ENCODE assay signal across 8 cellular contexts in genomic region chr6:107489636-107490567, GRCh38. TPM values are rescaled to one million over a fixed set of nuclear protein-coding genes. Genes with fewer than 3 reads are reported as not detected.
A peak's percentile ranks its signal among the peaks of the same experiment; 100 is the strongest.
DNase-seq lines count a peak whose midpoint lies in the region; ATAC-seq, FAIRE-seq and TF ChIP-seq lines count a peak whose summit lies in the region.

Gene SOBP (plus strand): TSS chr6:107490117. CDS start chr6:107490617, 500 bp downstream.

- peaks cover 0 to 38% (median 12%) of the 10 kb centered on the region in 4 donors for H3K4me1 ChIP-seq in Peyer's patch
- H3K4me1 ChIP-seq in cardiac muscle cell (ENCODE audit: low read depth), result peaks cover 22% of the 10 kb centered on the region

- H3K36me3 ChIP-seq in Peyer's patch, result no peaks in the 10 kb centered on the region
- no peaks in the 10 kb centered on the region for H3K36me3 ChIP-seq in cardiac muscle cell

- TF ChIP-seq POLR2A in Peyer's patch (IDR thresholded peaks at IDR 0.05) (no peak), H54 (IDR thresholded peaks at IDR 0.05; ENCODE audit: low read depth, low read length) (no peak)

- H3K9me3 Mint-ChIP-seq in activated naive CD4-positive, alpha-beta T cell treated with anti-CD3 and anti-CD28 coated beads, Interleukin-2, amount 50 U/mL, for 72 hours, result no peaks in the 10 kb centered on the region

- H3K27ac ChIP-seq in Peyer's patch (peak within 1 kb of the TSS; percentile 33 to 85 (median 71)), cardiac muscle cell (peak within 1 kb of the TSS; percentile 71)

- H3K9me3 ChIP-seq in Peyer's patch (no peaks in the 10 kb centered on the region), cardiac muscle cell (ENCODE audit: low read depth) (no peaks in the 10 kb centered on the region)

- H3K4me3 ChIP-seq in GM12865 (ENCODE audit: low read depth, low read length), result peak within 1 kb of the TSS; percentile 65
- peak within 1 kb of the TSS; percentile 37 to 75 (median 68) for H3K4me3 ChIP-seq in Peyer's patch
- peak within 1 kb of the TSS; percentile 98 for H3K4me3 ChIP-seq in cardiac muscle cell

- ATAC-seq in HG03439 (IDR thresholded peaks at IDR 0.05; ENCODE audit: unreplicated experiment), result peak; percentile 48
- ATAC-seq in activated naive CD4-positive, alpha-beta T cell treated with anti-CD3 and anti-CD28 coated beads, Interleukin-2, amount 50 U/mL, for 72 hours, result peak; percentile 68

- peak; percentile 4 for TF ChIP-seq CTCF in GM12865 (IDR thresholded peaks at IDR 0.05; ENCODE audit: insufficient read depth, low read depth, low read length, missing control alignments)
- no peak for TF ChIP-seq CTCF in Peyer's patch (IDR thresholded peaks at IDR 0.05)
- TF ChIP-seq CTCF in cardiac muscle cell (IDR thresholded peaks at IDR 0.05; ENCODE audit: low read depth, low read length), result no peak

- no peak within 1 kb of the TSS for H3K27ac Mint-ChIP-seq in activated naive CD4-positive, alpha-beta T cell treated with anti-CD3 and anti-CD28 coated beads, Interleukin-2, amount 50 U/mL, for 72 hours

- FAIRE-seq in H54 (lab: Jason Lieb, UNC), result no peak

- H3K27me3 ChIP-seq in Peyer's patch, result peaks cover 0 to 29% of the 10 kb centered on the region in 2 donors
- peaks cover 27% of the 10 kb centered on the region for H3K27me3 ChIP-seq in cardiac muscle cell

- DNase-seq in GM12865 (ENCODE audit: low read depth) (peak; percentile 38), Peyer's patch (peak; percentile 30 to 60 (median 56)), cardiac muscle cell (ENCODE audit: low read depth in 1 of 2, low spot score in 1 of 2) (peak; percentile 70 to 87), occipital lobe (lab: John Stamatoyannopoulos, UW) (peak; percentile 55), cerebellar nuclear complex (lab: John Stamatoyannopoulos, UW) (no peak), H54 (ENCODE audit: insufficient read length, low spot score) (no peak)
- DNase-seq in activated naive CD4-positive, alpha-beta T cell treated with anti-CD3 and anti-CD28 coated beads, Interleukin-2, amount 50 U/mL, for 72 hours (ENCODE audit: low spot score in 2 of 2), result peak in 1 of 2 donors; percentile 38

- peaks cover 6 to 14% of the 10 kb centered on the region in 2 donors for H3K36me3 Mint-ChIP-seq in activated naive CD4-positive, alpha-beta T cell treated with anti-CD3 and anti-CD28 coated beads, Interleukin-2, amount 50 U/mL, for 72 hours

RNA-seq across cellular contexts. Expression of gene SOBP, which starts in this region (rescaled TPM):
- total RNA-seq in Peyer's patch (10 to 100 TPM in 1 of 4 donors, 1 to 10 TPM in 2, under 1 TPM in 1; 0.35 to 13.2 (median 1.8) TPM), cardiac muscle cell (24.0 and 30.8 TPM in 2 replicates), occipital lobe (56.9 TPM)
- total RNA-seq in activated naive CD4-positive, alpha-beta T cell treated with anti-CD3 and anti-CD28 coated beads, Interleukin-2, amount 50 U/mL, for 72 hours, result under 1 TPM in 1 of 2 donors, not detected in 1; 0.97 TPM
- polyA plus RNA-seq in cardiac muscle cell, result 27.5 and 34.9 TPM in 2 replicates

Comparison
In these comparisons a context has a peak if more than half of its experiments do, and no peak if none do; other contexts are left out.
1. Peak in ATAC-seq in activated naive CD4-positive, alpha-beta T cell treated with anti-CD3 and anti-CD28 coated beads, Interleukin-2, amount 50 U/mL, for 72 hours; RNA of the gene not detected or under 1 TPM.
2. DNase-seq: peak in GM12865 (single experiment), Peyer's patch (3 of 3), cardiac muscle cell (2 of 2) and occipital lobe (single experiment); none in cerebellar nuclear complex (0 of 2) and H54 (single experiment).
3. Peak in every context shown above with its lines, with median percentiles within 50 percentile points of each other: H3K4me3 ChIP-seq.